12 cellular contexts compared by ENCODE assay signal in genomic region chr20:33693274-33693673, GRCh38. TPM values are rescaled to one million over a fixed set of nuclear protein-coding genes. Genes with fewer than 3 reads are reported as not detected.
"Had no signal": no experiment of that assay in that cellular context is flagged by ENCODE, and none has a peak within 500 bp of the region (broad histone marks: within the 10 kb centered on the region; RNA-seq: fewer than 3 reads in every experiment).

No MANE protein-coding gene starts in this region.

- H3K9me3 ChIP-seq: right atrium auricular region, stomach had no signal

- H3K4me3 ChIP-seq: right atrium auricular region, stomach had no signal

- DNase-seq: activated CD4-positive, alpha-beta T cell treated with anti-CD3 and anti-CD28 coated beads for 4 hours; activated naive CD4-positive, alpha-beta T cell treated with Interleukin-2 at 50 U/mL for 16 hours; naive B cell; small intestine; stomach; T-cell; trophoblast cell had no signal

- H3K27me3 ChIP-seq: right atrium auricular region, stomach had no signal

- ATAC-seq: T-cell had no signal

- H3K36me3 ChIP-seq: right atrium auricular region, stomach had no signal

RNA-seq across cellular contexts. Expression of gene C20orf144, which starts 31.1 kb away (rescaled TPM):
- total RNA-seq: esophagus mucosa, glomerular endothelial cell, kidney epithelial cell, lower leg skin, right atrium auricular region, stomach had no signal
